29 cellular contexts compared by ENCODE assay signal in the genomic region with DNA sequence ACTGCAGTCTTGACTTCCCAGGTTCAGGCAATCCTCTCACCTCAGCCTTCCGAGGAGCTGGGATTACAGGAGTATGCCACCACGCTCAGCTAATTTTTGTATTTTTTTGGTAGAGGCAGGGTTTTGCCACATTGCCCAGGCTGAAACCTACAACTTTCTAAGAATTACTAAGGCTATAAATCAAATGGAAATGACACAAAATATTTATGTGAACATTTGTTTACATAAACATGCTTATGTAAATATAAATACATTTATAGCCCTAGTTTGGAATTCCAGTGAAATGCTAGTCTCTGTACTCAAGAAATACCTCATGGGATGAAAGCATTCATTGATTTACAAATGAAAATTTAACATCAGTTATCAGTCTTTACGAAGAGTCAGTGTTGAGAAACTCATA. TPM values are rescaled to one million over a fixed set of nuclear protein-coding genes. Genes with fewer than 3 reads are reported as not detected.
DNase-seq lines count a peak whose midpoint lies in the region; ATAC-seq, FAIRE-seq and TF ChIP-seq lines count a peak whose summit lies in the region.
"Had no signal": no experiment of that assay in that cellular context is flagged by ENCODE, and none has a peak within 500 bp of the region (broad histone marks: within the 10 kb centered on the region; RNA-seq: fewer than 3 reads in every experiment).

No MANE protein-coding gene starts in this region.

- H3K9me3 ChIP-seq in HepG2 (ENCODE audit: low read length) (no peaks in the 10 kb centered on the region), right lobe of liver (no peaks in the 10 kb centered on the region), HEK293 (ENCODE audit: control insufficient read depth, insufficient read depth, low read depth, low read length) (no peaks in the 10 kb centered on the region), PC-3 (ENCODE audit: low read length) (no peaks in the 10 kb centered on the region), K562 (replicated peaks; ENCODE audit: control insufficient read depth, insufficient read depth, low read depth, low read length) (no peaks in the 10 kb centered on the region)
- H3K9me3 ChIP-seq: A549, BE2C, BLaER1, Caco-2 had no signal

- no peak for TF ChIP-seq RAD21 in HepG2 (CRISPR knock-in tag; IDR thresholded peaks at IDR 0.05)
- no peak for TF ChIP-seq RAD21 in K562 (CRISPR knock-in tag; conservative IDR thresholded peaks at IDR 0.05 in 1 of 2, IDR thresholded peaks at IDR 0.05 in 1 of 2)

- H3K27me3 ChIP-seq in HepG2 (ENCODE audit: control insufficient read depth in 1 of 2, insufficient read depth in 2 of 2, low read length in 2 of 2) (no peaks in the 10 kb centered on the region), right lobe of liver (no peaks in the 10 kb centered on the region), PC-3 (ENCODE audit: low read length) (no peaks in the 10 kb centered on the region), K562 (ENCODE audit: control insufficient read depth in 2 of 2, insufficient read depth in 2 of 2, low read length in 2 of 2) (no peaks in the 10 kb centered on the region)
- H3K27me3 ChIP-seq: BE2C, BLaER1 had no signal

- no peaks in the 10 kb centered on the region for H3F3A ChIP-seq in PC-3 (ENCODE audit: low read length, unreplicated experiment)

- FAIRE-seq in HepG2 (lab: Jason Lieb, UNC) (no peak), K562 (lab: Jason Lieb, UNC) (no peak)
- FAIRE-seq: A549, GM12878, GM12892, GM18507, GM19239 had no signal

- no peak for DNase-seq in HepG2 (ENCODE audit: low spot score)
- DNase-seq in right lobe of liver = no peak
- DNase-seq in PC-3 = peak; percentile 14
- DNase-seq in K562 (ENCODE audit: extremely low read depth in 1 of 4, low spot score in 3 of 4) = no peak
- DNase-seq in ecto neural progenitor cell (ENCODE audit: low spot score) = no peak
- DNase-seq in UCSD-AML1 (lab: John Stamatoyannopoulos, UW; ENCODE audit: unreplicated experiment) = no peak
- DNase-seq: AML-193; BE2C; C1 segment of cervical spinal cord; Caco-2; Calu3; CD4-positive, alpha-beta T cell; CD8-positive, alpha-beta T cell; DMS 273 treated with DMSO at 0.1 percent for 48 hours; DMS153; DMS53; DMS79; DND-41; EL; GDM1 had no signal

- H3K9ac ChIP-seq in HepG2 (ENCODE audit: insufficient read depth, low read depth, low read length) (no peak overlapping the region), PC-3 (ENCODE audit: low read length) (no peak overlapping the region), K562 (ENCODE audit: insufficient read depth in 1 of 2, low read depth in 2 of 2, low read length in 2 of 2) (no peak overlapping the region)
- H3K9ac ChIP-seq: BLaER1 had no signal

- H3K4me1 ChIP-seq in HepG2 (ENCODE audit: insufficient read depth, low read length) (no peaks in the 10 kb centered on the region), right lobe of liver (no peaks in the 10 kb centered on the region), HEK293 (ENCODE audit: control insufficient read depth, insufficient read depth, low read length) (peaks cover 5% of the 10 kb centered on the region; the same call in 1 of the 2 replicates), PC-3 (ENCODE audit: insufficient read depth, low read length) (no peaks in the 10 kb centered on the region; the same call in 1 of the 2 replicates), K562 (replicated peaks in 1 of 2; ENCODE audit: control insufficient read depth in 2 of 2, insufficient read depth in 2 of 2, low read length in 2 of 2) (no peaks in the 10 kb centered on the region)
- H3K4me1 ChIP-seq: A549, BE2C, BLaER1, Caco-2 had no signal

- no peak overlapping the region for H2AFZ ChIP-seq in HepG2 (ENCODE audit: low read length)
- H2AFZ ChIP-seq in PC-3 (ENCODE audit: low read length) = no peak overlapping the region
- no peak overlapping the region for H2AFZ ChIP-seq in K562 (ENCODE audit: low read depth, low read length)

- ATAC-seq in HepG2 = no peak
- ATAC-seq in right lobe of liver = no peak
- no peak for ATAC-seq in PC-3
- no peak for ATAC-seq in K562
- ATAC-seq in GM18519 (IDR thresholded peaks at IDR 0.05; ENCODE audit: low FRiP score, unreplicated experiment) = no peak
- ATAC-seq: A549; CD8-positive, alpha-beta T cell; GM12878 had no signal

- no peak overlapping the region for H3K27ac ChIP-seq in HepG2 (ENCODE audit: extremely low read length, insufficient read depth, low read length)
- no peak overlapping the region for H3K27ac ChIP-seq in right lobe of liver
- no peak overlapping the region for H3K27ac ChIP-seq in HEK293 (ENCODE audit: extremely low read depth, low read depth, low read length)
- H3K27ac ChIP-seq in PC-3 (ENCODE audit: low read length) = no peak overlapping the region
- H3K27ac ChIP-seq in K562 (ENCODE audit: extremely low read depth, low read depth, low read length) = no peak overlapping the region
- H3K27ac ChIP-seq: 22Rv1, A549, BLaER1 had no signal

- WGBS in HepG2 (ENCODE audit: low lambda C conversion rate) = 93% methylated on average over 3 of the region's 3 CpGs
- WGBS in right lobe of liver (ENCODE audit: insufficient coverage, low coverage, low lambda C conversion rate, missing lambda C conversion rate) = 100% methylated on average over 3 of the region's 3 CpGs
- 96% methylated on average over 3 of the region's 3 CpGs for WGBS in K562 (ENCODE audit: insufficient coverage, low coverage, missing lambda C conversion rate)

- CTCF ChIA-PET in HepG2 (lab: Yijun Ruan, JAX; ENCODE audit: low intra/inter-chr PET ratio, low total read pairs) = no interaction called here
- CTCF ChIA-PET in HEK293 (lab: Yijun Ruan, JAX) = interaction anchor here (1.7 kb wide), 1 partner anchor 51 kb away, joined by 4 read pairs; no protein-coding TSS in a partner anchor
- CTCF ChIA-PET in PC-3 (lab: Charles Lee) = no interaction called here
- CTCF ChIA-PET in K562 (lab: Yijun Ruan, JAX; ENCODE audit: low intra/inter-chr PET ratio) = no interaction called here

- TF ChIP-seq CTCF in HepG2 (CRISPR knock-in tag; IDR thresholded peaks at IDR 0.05) = no peak
- no peak for TF ChIP-seq CTCF in right lobe of liver (IDR thresholded peaks at IDR 0.05)
- no peak for TF ChIP-seq CTCF in HEK293 (tag by site-specific recombination; IDR thresholded peaks at IDR 0.05)
- TF ChIP-seq CTCF in PC-3 (conservative IDR thresholded peaks at IDR 0.05; ENCODE audit: low read depth, low read length) = no peak
- TF ChIP-seq CTCF in K562 (IDR thresholded peaks at IDR 0.05 in 2 of 3, conservative IDR thresholded peaks at IDR 0.05 in 1 of 3; ENCODE audit: insufficient read depth in 2 of 3, low read depth in 1 of 3, low read length in 3 of 3) = no peak

- no peaks in the 10 kb centered on the region for H3K79me2 ChIP-seq in HepG2 (ENCODE audit: insufficient read depth, low read length)
- no peaks in the 10 kb centered on the region for H3K79me2 ChIP-seq in PC-3 (ENCODE audit: low read length)
- H3K79me2 ChIP-seq in K562 (ENCODE audit: control insufficient read depth, insufficient read depth, low read length) = no peaks in the 10 kb centered on the region

- H3K9me1 ChIP-seq in K562 (ENCODE audit: control insufficient read depth, insufficient read depth, low read length) = no peaks in the 10 kb centered on the region

- H3K9me2 ChIP-seq in PC-3 (replicated peaks; ENCODE audit: low read length) = no peaks in the 10 kb centered on the region

- no peak for TF ChIP-seq POLR2A in HepG2 (IDR thresholded peaks at IDR 0.05; ENCODE audit: insufficient read depth in 1 of 2, low read depth in 2 of 2, low read length in 2 of 2)
- TF ChIP-seq POLR2A in right lobe of liver (IDR thresholded peaks at IDR 0.05) = no peak
- TF ChIP-seq POLR2A in K562 (conservative IDR thresholded peaks at IDR 0.05) = no peak

- POLR2A ChIA-PET in HepG2 (lab: Yijun Ruan, JAX) = no interaction called here
- POLR2A ChIA-PET in HEK293 (lab: Yijun Ruan, JAX) = no interaction called here
- POLR2A ChIA-PET in PC-3 (lab: Charles Lee; ENCODE audit: unreplicated experiment) = no interaction called here
- POLR2A ChIA-PET in K562 (lab: Yijun Ruan, JAX) = no interaction called here

- H3K36me3 ChIP-seq in HepG2 (replicated peaks in 1 of 2; ENCODE audit: control insufficient read depth in 1 of 2, insufficient read depth in 2 of 2, low read length in 2 of 2) (peaks cover 0 to 28% of the 10 kb centered on the region in 2 experiments; a peak in 2 of 5 replicates), right lobe of liver (peaks cover 0 to 16% (median 3%) of the 10 kb centered on the region in 4 donors), HEK293 (ENCODE audit: control insufficient read depth in 2 of 2, insufficient read depth in 1 of 2, low read length in 2 of 2) (peaks cover 54 to 75% of the 10 kb centered on the region in 2 experiments), PC-3 (ENCODE audit: low read depth, low read length) (peaks cover 44% of the 10 kb centered on the region), K562 (ENCODE audit: control insufficient read depth, insufficient read depth, low read length) (peaks cover 70% of the 10 kb centered on the region; the same call in 2 of the 3 replicates)

- BruUV-seq in HepG2 (replicated peaks; lab: Mats Ljungman, UMichigan) (no TSS peak), PC-3 (replicated peaks; lab: Mats Ljungman, UMichigan) (no TSS peak), K562 (replicated peaks; lab: Mats Ljungman, UMichigan) (no TSS peak)

- H4K20me1 ChIP-seq in HepG2 (ENCODE audit: insufficient read depth, low read length) (no peaks in the 10 kb centered on the region), PC-3 (ENCODE audit: low read length) (no peaks in the 10 kb centered on the region), K562 (replicated peaks; ENCODE audit: control insufficient read depth, insufficient read depth, low read length) (no peaks in the 10 kb centered on the region)
- H4K20me1 ChIP-seq: BLaER1 had no signal

- intact Hi-C loops in HepG2 (cut with micrococcal nuclease; ENCODE audit: unreplicated experiment) = no loop called here
- intact Hi-C loops in right lobe of liver (cut with DNase I) = no loop called here
- intact Hi-C loops in PC-3 (cut with micrococcal nuclease) = no loop called here
- intact Hi-C loops in K562 (cut with micrococcal nuclease) = no loop called here

- H3K4me3 ChIP-seq in HepG2 (replicated peaks in 1 of 3; ENCODE audit: insufficient read depth in 1 of 3, low read depth in 2 of 3, low read length in 3 of 3) (no peak overlapping the region), right lobe of liver (no peak overlapping the region), HEK293 (ENCODE audit: low read depth, low read length) (no peak overlapping the region), PC-3 (ENCODE audit: low read length) (no peak overlapping the region), K562 (no peak overlapping the region)
- H3K4me3 ChIP-seq: A549, BLaER1, GM12878 had no signal

- no peak for TF ChIP-seq EP300 in HepG2 (IDR thresholded peaks at IDR 0.05; ENCODE audit: low read depth in 2 of 2, low read length in 2 of 2)
- TF ChIP-seq EP300 in HepG2 (CRISPR knock-in tag; IDR thresholded peaks at IDR 0.05; ENCODE audit: borderline replicate concordance) = no peak
- no peak for TF ChIP-seq EP300 in K562 (IDR thresholded peaks at IDR 0.05; ENCODE audit: low read length)

- in situ Hi-C loops in HepG2 (cut with HindIII; ENCODE audit: extremely low pct_ligation_motif_present, low pct_unique_long_range_greater_than_20kb) = no loop called here
- in situ Hi-C loops in K562 (cut with MboI) = no loop called here

- H3K4me2 ChIP-seq in HepG2 (ENCODE audit: low read depth, low read length) = no peak overlapping the region
- H3K4me2 ChIP-seq in PC-3 (ENCODE audit: low read length) = no peak overlapping the region
- no peak overlapping the region for H3K4me2 ChIP-seq in K562 (ENCODE audit: insufficient read depth, low read length)
- H3K4me2 ChIP-seq: A549, BLaER1 had no signal

RNA-seq across cellular contexts. Expression of gene NVL, which starts 47.8 kb away (rescaled TPM):
- total RNA-seq in HepG2 (2016; rRNA removed; fragmentation: Illumina TruSeq; extraction: Trizol) (18.2 and 21.0 TPM in 2 replicates), right lobe of liver (1 to 10 TPM; 4.5 to 8.9 (median 6.8) TPM), PC-3 (2014; rRNA removed) (26.6 and 37.1 TPM in 2 replicates), K562 (2014; rRNA removed) (38.8 and 47.5 TPM in 2 replicates), K562 (2014; rRNA removed; fragmentation: Illumina TruSeq; extraction: Trizol) (73.4 and 81.3 TPM in 2 replicates), K562 (2015; rRNA removed; fragmentation: Illumina TruSeq; extraction: Trizol) (60.2 and 62.9 TPM in 2 replicates), K562 (2021) (44.7 and 49.0 TPM in 2 replicates)
- total RNA-seq in HepG2 (2016; cell fraction: cytosol; rRNA removed; fragmentation: Illumina TruSeq; extraction: Trizol; ENCODE audit: low read depth) = 7.4 and 8.8 TPM in 2 replicates
- 21.2 and 22.7 TPM in 2 replicates for total RNA-seq in HepG2 (2016; cell fraction: insoluble cytoplasmic fraction; rRNA removed; fragmentation: Illumina TruSeq; extraction: Trizol)
- total RNA-seq in HepG2 (2016; cell fraction: membrane; rRNA removed; fragmentation: Illumina TruSeq; extraction: Trizol) = 10.7 and 11.3 TPM in 2 replicates
- 35.2 and 36.4 TPM in 2 replicates for total RNA-seq in HepG2 (2016; cell fraction: nucleus; rRNA removed; fragmentation: Illumina TruSeq; extraction: Trizol)
- polyA plus RNA-seq in HepG2 (2011; rRNA removed) (7.6 and 8.3 TPM in 2 replicates), K562 (2011; rRNA removed) (49.3 and 55.9 TPM in 2 replicates), K562 (2014; fragmentation: Illumina TruSeq; extraction: Trizol) (63.6 and 73.9 TPM in 2 replicates), K562 (2014; fragmentation: Nextera tagmentation; extraction: Ambion mirVana) (10 to 100 TPM; 32.5 to 64.1 TPM), K562 (2014; rRNA removed) (73.0 and 86.6 TPM in 2 replicates)
- 4.7 and 6.7 TPM in 2 replicates for polyA plus RNA-seq in HepG2 (2011; cell fraction: cytosol; rRNA removed)
- polyA plus RNA-seq in HepG2 (2011; cell fraction: nucleus; rRNA removed) = 7.7 and 8.8 TPM in 2 replicates
- polyA plus RNA-seq in HepG2 (2012) = 8.4 and 8.9 TPM in 2 replicates
- 4.2 and 5.2 TPM in 2 replicates for polyA plus RNA-seq in HepG2 (2016; cell fraction: cytosol; fragmentation: Illumina TruSeq; extraction: Trizol; ENCODE audit: low read depth)
- 17.3 and 18.5 TPM in 2 replicates for polyA plus RNA-seq in HepG2 (2016; cell fraction: insoluble cytoplasmic fraction; fragmentation: Illumina TruSeq; extraction: Trizol; ENCODE audit: low read depth)
- polyA plus RNA-seq in HepG2 (2016; cell fraction: membrane; fragmentation: Illumina TruSeq; extraction: Trizol; ENCODE audit: low read depth) = 6.9 and 8.0 TPM in 2 replicates
- polyA plus RNA-seq in HepG2 (2016; cell fraction: nucleus; fragmentation: Illumina TruSeq; extraction: Trizol; ENCODE audit: insufficient read depth, low read depth) = 24.4 and 33.8 TPM in 2 replicates
- polyA minus RNA-seq in HepG2 (2011; rRNA and poly(A)+ RNA removed; ENCODE audit: low replicate concordance) = 7.1 and 34.1 TPM in 2 replicates
- polyA minus RNA-seq in HepG2 (2011; cell fraction: cytosol; rRNA and poly(A)+ RNA removed) = 6.9 and 7.8 TPM in 2 replicates
- polyA minus RNA-seq in HepG2 (2011; cell fraction: nucleus; rRNA and poly(A)+ RNA removed) = 32.3 and 38.8 TPM in 2 replicates
- total RNA-seq in K562 (2011; cell fraction: chromatin; rRNA removed; ENCODE audit: low replicate concordance) = 93.8 and 232 TPM in 2 replicates
- total RNA-seq in K562 (2011; cell fraction: nucleolus; rRNA removed) = 53.6 and 53.9 TPM in 2 replicates
- total RNA-seq in K562 (2011; cell fraction: nucleoplasm; rRNA removed) = 64.7 and 78.1 TPM in 2 replicates
- polyA plus RNA-seq in K562 (2011; cell fraction: cytosol; rRNA removed) = 19.9 and 32.6 TPM in 2 replicates
- polyA plus RNA-seq in K562 (2011; cell fraction: nucleus; rRNA removed) = 48.7 and 51.8 TPM in 2 replicates
- 32.6 and 42.5 TPM in 2 replicates for polyA plus RNA-seq in K562 (2012)
- 77.2 and 86.5 TPM in 2 replicates for polyA minus RNA-seq in K562 (2011; rRNA and poly(A)+ RNA removed)
- polyA minus RNA-seq in K562 (2011; cell fraction: cytosol; rRNA and poly(A)+ RNA removed) = 21.6 and 25.9 TPM in 2 replicates
- 49.1 and 77.1 TPM in 2 replicates for polyA minus RNA-seq in K562 (2011; cell fraction: nucleus; rRNA and poly(A)+ RNA removed)

Comparison
In these comparisons a context has a peak if more than half of its experiments do, and no peak if none do; other contexts are left out.
1. Of the 241 proteins assayed by ChIP-seq in both HepG2 and K562: peak only in HepG2: none; only in K562: MEIS2; in both: none; in neither: 239; mixed calls (peak in some experiments, not most) for 1.